In genomic region chr5:58317009-58317408, GRCh38 we compare ENCODE assay signal across 30 cellular contexts.
DNase-seq lines count a peak whose midpoint lies in the region; ATAC-seq, FAIRE-seq and TF ChIP-seq lines count a peak whose summit lies in the region.
"Had no signal": no experiment of that assay in that cellular context is flagged by ENCODE, and none has a peak within 500 bp of the region (broad histone marks: within the 10 kb centered on the region; RNA-seq: fewer than 3 reads in every experiment).

No MANE protein-coding gene starts in this region.

- H3K36me3 ChIP-seq in PC-3 (ENCODE audit: low read depth, low read length), result no peaks in the 10 kb centered on the region
- H3K36me3 ChIP-seq in breast epithelium, result no peaks in the 10 kb centered on the region
- H3K36me3 ChIP-seq: HAP-1, neutrophil, sigmoid colon had no signal

- H3K9ac ChIP-seq in PC-3 (ENCODE audit: low read length), result peak overlapping the region; percentile 59

- TF ChIP-seq POLR2A in H54 (IDR thresholded peaks at IDR 0.05; ENCODE audit: low read depth, low read length) (no peak), breast epithelium (IDR thresholded peaks at IDR 0.05) (no peak)

- H3F3A ChIP-seq in PC-3 (ENCODE audit: low read length, unreplicated experiment), result no peaks in the 10 kb centered on the region

- DNase-seq in H54 (ENCODE audit: insufficient read length, low spot score), result no peak
- DNase-seq in PC-3, result peak; percentile 7
- DNase-seq in myocyte (ENCODE audit: low read depth), result peak; percentile 26
- no peak for DNase-seq in breast epithelium (ENCODE audit: low spot score in 2 of 2)
- no peak for DNase-seq in stimulated activated naive B cell treated with anti-CD40 and anti-IgM and Interleukin-4, amounts not matched to agents 10 μg/mL and 1 μg/mL and 100 μg/mL, for 72 hours
- DNase-seq: activated CD4-positive, alpha-beta T cell treated with anti-CD3 and anti-CD28 coated beads for 4 hours; activated CD8-positive, alpha-beta memory T cell treated with anti-CD3 and anti-CD28 coated beads for 24 hours; activated T-cell treated with anti-CD3 and anti-CD28 coated beads for 4 hours; amniotic stem cell; CD8-positive, alpha-beta memory T cell; effector CD4-positive, alpha-beta T cell; islet precursor cell; NCI-H1417; NCI-H2029 treated with DMSO at 0.1 percent for 48 hours; NCI-H2227 treated with DMSO at 0.1 percent for 48 hours; NCI-H526; OCI-M1; sigmoid colon; stimulated activated CD4-positive, alpha-beta T cell treated with anti-CD3 and anti-CD28 coated beads, Interleukin-4, amount 100 ng/mL, for 24 hours; substantia nigra; trophoblast cell had no signal

- no peak overlapping the region for H3K4me2 ChIP-seq in PC-3 (ENCODE audit: low read length)

- intact Hi-C loops in PC-3 (cut with micrococcal nuclease), result loop anchor here (5.0 kb wide), 2 partner anchors 120 to 140 kb away; no protein-coding TSS in a partner anchor
- intact Hi-C loops in breast epithelium (cut with DNase I; ENCODE audit: low total_unique reads), result no loop called here

- peaks cover 0 to 9% of the 10 kb centered on the region in 2 donors for H3K27me3 Mint-ChIP-seq in stimulated activated naive B cell treated with anti-CD40 and anti-IgM and Interleukin-4, amounts not matched to agents 10 μg/mL and 1 μg/mL and 100 μg/mL, for 72 hours
- H3K27me3 Mint-ChIP-seq: CD8-positive, alpha-beta memory T cell had no signal

- TF ChIP-seq CTCF in PC-3 (conservative IDR thresholded peaks at IDR 0.05; ENCODE audit: low read depth, low read length) (no peak), breast epithelium (IDR thresholded peaks at IDR 0.05) (no peak)

- H3K36me3 Mint-ChIP-seq in stimulated activated naive B cell treated with anti-CD40 and anti-IgM and Interleukin-4, amounts not matched to agents 10 μg/mL and 1 μg/mL and 100 μg/mL, for 72 hours, result no peaks in the 10 kb centered on the region
- H3K36me3 Mint-ChIP-seq: activated naive CD4-positive, alpha-beta T cell treated with anti-CD3 and anti-CD28 coated beads, Interleukin-2, amount 50 U/mL, for 24 hours; CD8-positive, alpha-beta memory T cell had no signal

- H4K20me1 ChIP-seq in PC-3 (ENCODE audit: low read length), result no peaks in the 10 kb centered on the region

- FAIRE-seq in H54 (lab: Jason Lieb, UNC), result peak; percentile 58

- H3K4me1 ChIP-seq in PC-3 (ENCODE audit: insufficient read depth, low read length), result peaks cover 51% of the 10 kb centered on the region
- H3K4me1 ChIP-seq in breast epithelium, result no peaks in the 10 kb centered on the region
- H3K4me1 ChIP-seq: HAP-1, sigmoid colon had no signal

- H3K9me2 ChIP-seq in PC-3 (replicated peaks; ENCODE audit: low read length), result no peaks in the 10 kb centered on the region

- CTCF ChIA-PET in PC-3 (lab: Charles Lee), result no interaction called here

- no peaks in the 10 kb centered on the region for H3K4me1 Mint-ChIP-seq in stimulated activated naive B cell treated with anti-CD40 and anti-IgM and Interleukin-4, amounts not matched to agents 10 μg/mL and 1 μg/mL and 100 μg/mL, for 72 hours
- H3K4me1 Mint-ChIP-seq: activated naive CD4-positive, alpha-beta T cell treated with anti-CD3 and anti-CD28 coated beads, Interleukin-2, amount 50 U/mL, for 24 hours; CD8-positive, alpha-beta memory T cell had no signal

- no peaks in the 10 kb centered on the region for H3K9me3 Mint-ChIP-seq in stimulated activated naive B cell treated with anti-CD40 and anti-IgM and Interleukin-4, amounts not matched to agents 10 μg/mL and 1 μg/mL and 100 μg/mL, for 72 hours
- H3K9me3 Mint-ChIP-seq: activated naive CD4-positive, alpha-beta T cell treated with anti-CD3 and anti-CD28 coated beads, Interleukin-2, amount 50 U/mL, for 24 hours; activated T-helper 2 cell treated with anti-CD3 and anti-CD28 coated beads, Interferon-gamma antibody, Interleukin-2, Interleukin-4, amounts not matched to agents 10 μg/mL and 5 μg/mL and 100 μg/mL, durations not matched to agents 14 hours and 24 hours and 36 hours; T-helper 2 cell treated with Interferon-gamma antibody and Interleukin-4, amounts not matched to agents 5 μg/mL and 100 μg/mL, for 36 hours had no signal

- H3K4me3 Mint-ChIP-seq in stimulated activated naive B cell treated with anti-CD40 and anti-IgM and Interleukin-4, amounts not matched to agents 10 μg/mL and 1 μg/mL and 100 μg/mL, for 72 hours, result no peak overlapping the region
- H3K4me3 Mint-ChIP-seq: activated naive CD4-positive, alpha-beta T cell treated with anti-CD3 and anti-CD28 coated beads, Interleukin-2, amount 50 U/mL, for 24 hours; CD8-positive, alpha-beta memory T cell; T-helper 2 cell treated with Interferon-gamma antibody and Interleukin-4, amounts not matched to agents 5 μg/mL and 100 μg/mL, for 36 hours had no signal

- no peaks in the 10 kb centered on the region for H3K9me3 ChIP-seq in PC-3 (ENCODE audit: low read length)
- no peaks in the 10 kb centered on the region for H3K9me3 ChIP-seq in breast epithelium
- H3K9me3 ChIP-seq: HAP-1, neutrophil, sigmoid colon had no signal

- H3K27ac Mint-ChIP-seq in stimulated activated naive B cell treated with anti-CD40 and anti-IgM and Interleukin-4, amounts not matched to agents 10 μg/mL and 1 μg/mL and 100 μg/mL, for 72 hours, result no peak overlapping the region
- H3K27ac Mint-ChIP-seq: activated naive CD4-positive, alpha-beta T cell treated with anti-CD3 and anti-CD28 coated beads, Interleukin-2, amount 50 U/mL, for 24 hours; activated T-helper 2 cell treated with anti-CD3 and anti-CD28 coated beads, Interferon-gamma antibody, Interleukin-2, Interleukin-4, amounts not matched to agents 10 μg/mL and 5 μg/mL and 100 μg/mL, durations not matched to agents 14 hours and 24 hours and 36 hours; CD8-positive, alpha-beta memory T cell; T-helper 2 cell treated with Interferon-gamma antibody and Interleukin-4, amounts not matched to agents 5 μg/mL and 100 μg/mL, for 36 hours had no signal

- ATAC-seq in PC-3 (no peak), esophagus mucosa (peak; percentile 34), GM18907 (IDR thresholded peaks at IDR 0.05; ENCODE audit: unreplicated experiment) (no peak), GM21576 (IDR thresholded peaks at IDR 0.05; ENCODE audit: unreplicated experiment) (no peak)
- ATAC-seq in stimulated activated naive B cell treated with anti-CD40 and anti-IgM and Interleukin-4, amounts not matched to agents 10 μg/mL and 1 μg/mL and 100 μg/mL, for 72 hours (replicated peaks), result no peak

- H3K79me2 ChIP-seq in PC-3 (ENCODE audit: low read length), result no peaks in the 10 kb centered on the region

- H3K27ac ChIP-seq in PC-3 (ENCODE audit: low read length) (0 out of 2 replicates have a peak overlapping the region, but pooled peaks have one; percentile 80), breast epithelium (no peak overlapping the region)
- H3K27ac ChIP-seq: neutrophil, sigmoid colon had no signal

- BruUV-seq in PC-3 (replicated peaks; lab: Mats Ljungman, UMichigan), result no TSS peak

- POLR2A ChIA-PET in PC-3 (lab: Charles Lee; ENCODE audit: unreplicated experiment), result no interaction called here

- H3K27me3 ChIP-seq in PC-3 (ENCODE audit: low read length) (no peaks in the 10 kb centered on the region), breast epithelium (no peaks in the 10 kb centered on the region)
- H3K27me3 ChIP-seq: neutrophil, sigmoid colon had no signal

- no peak overlapping the region for H2AFZ ChIP-seq in PC-3 (ENCODE audit: low read length)

- H3K4me3 ChIP-seq in PC-3 (ENCODE audit: low read length), result no peak overlapping the region
- H3K4me3 ChIP-seq in breast epithelium, result no peak overlapping the region
- H3K4me3 ChIP-seq: HAP-1, lung, sigmoid colon had no signal

Comparison
In these comparisons a context has a peak if more than half of its experiments do, and no peak if none do; other contexts are left out.
1. DNase-seq: peak in PC-3 (single experiment) and myocyte (single experiment); none in H54 (single experiment), breast epithelium (0 of 2) and stimulated activated naive B cell treated with anti-CD40 and anti-IgM and Interleukin-4, amounts not matched to agents 10 μg/mL and 1 μg/mL and 100 μg/mL, for 72 hours (single experiment).